In the genomic region with DNA sequence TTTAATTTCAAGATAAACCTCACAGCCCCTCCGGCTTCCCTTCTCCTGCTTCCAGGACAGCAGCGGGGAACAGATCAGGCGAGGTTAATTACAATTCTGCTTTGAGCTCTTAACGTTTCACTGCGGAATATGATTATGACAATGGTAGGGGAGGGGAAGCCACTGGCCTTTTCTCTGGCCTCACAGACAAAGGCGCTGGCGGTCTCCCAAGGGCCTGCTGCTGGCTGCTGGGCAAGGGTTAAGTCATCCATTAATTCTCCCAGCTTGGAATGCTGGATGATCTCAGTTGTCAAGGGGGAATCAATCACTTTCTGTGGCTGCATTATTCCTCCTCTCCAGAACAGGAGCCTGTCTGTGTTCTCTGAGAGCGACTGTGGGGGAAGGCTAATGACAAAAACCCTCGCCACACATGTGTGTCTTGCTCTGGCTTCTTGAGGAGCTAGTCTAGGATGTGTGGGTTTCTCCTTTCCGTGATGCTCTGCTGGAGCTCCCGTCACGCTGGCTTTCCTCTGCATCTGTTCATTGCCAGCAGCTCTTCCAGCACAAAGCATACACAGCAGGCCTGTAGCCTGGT, we compare ENCODE assay signal across 11 cellular contexts.
DNase-seq lines count a peak whose midpoint lies in the region; ATAC-seq and TF ChIP-seq lines count a peak whose summit lies in the region.
"Had no signal": no experiment of that assay in that cellular context is flagged by ENCODE, and none has a peak within 500 bp of the region (broad histone marks: within the 10 kb centered on the region; RNA-seq: fewer than 3 reads in every experiment).

No MANE protein-coding gene starts in this region.

- H3K4me3 ChIP-seq in GM23248, result no peak overlapping the region; the same call in 1 of the 2 replicates
- no peak overlapping the region for H3K4me3 ChIP-seq in fibroblast of the aortic adventitia (ENCODE audit: low read depth, low read length)
- no peak overlapping the region for H3K4me3 ChIP-seq in gastrocnemius medialis

- peaks cover 28% of the 10 kb centered on the region for H3K4me1 ChIP-seq in GM23248 (ENCODE audit: insufficient read depth)
- H3K4me1 ChIP-seq in gastrocnemius medialis, result no peaks in the 10 kb centered on the region

- TF ChIP-seq CTCF in fibroblast of the aortic adventitia (IDR thresholded peaks at IDR 0.05; ENCODE audit: insufficient read depth, low read length), result no peak
- TF ChIP-seq CTCF in gastrocnemius medialis (IDR thresholded peaks at IDR 0.05 in 4 of 5, conservative IDR thresholded peaks at IDR 0.05 in 1 of 5), result no peak

- H3K4me2 ChIP-seq in GM23248 (ENCODE audit: unreplicated experiment), result peak overlapping the region; percentile 33

- H3K36me3 ChIP-seq in GM23248 (ENCODE audit: low read depth) (no peaks in the 10 kb centered on the region), gastrocnemius medialis (no peaks in the 10 kb centered on the region)

- H3F3A ChIP-seq in GM23248 (ENCODE audit: insufficient read depth), result peaks cover 12% of the 10 kb centered on the region; the same call in 1 of the 2 replicates

- WGBS in GM23248 (ENCODE audit: low coverage in 1 of 2, low lambda C conversion rate in 2 of 2, missing lambda C conversion rate in 2 of 2), 2 experiments, result 31 to 34% methylated on average over 12 of the region's 12 CpGs

- H3K27ac ChIP-seq in GM23248, result no peak overlapping the region
- no peak overlapping the region for H3K27ac ChIP-seq in gastrocnemius medialis

- H3K9me2 ChIP-seq in GM23248 (ENCODE audit: insufficient read depth), result no peaks in the 10 kb centered on the region

- ATAC-seq in GM19351 (IDR thresholded peaks at IDR 0.05; ENCODE audit: unreplicated experiment), result no peak
- ATAC-seq in gastrocnemius medialis, result no peak
- no peak for ATAC-seq in HG02981 (IDR thresholded peaks at IDR 0.05; ENCODE audit: unreplicated experiment)
- ATAC-seq: Panc1 had no signal

- H3K9me3 ChIP-seq in GM23248 (ENCODE audit: low read depth), result no peaks in the 10 kb centered on the region
- no peaks in the 10 kb centered on the region for H3K9me3 ChIP-seq in gastrocnemius medialis

- no peaks in the 10 kb centered on the region for H4K20me1 ChIP-seq in GM23248 (ENCODE audit: insufficient read depth)

- peak; percentile 75 for DNase-seq in GM23248
- DNase-seq in fibroblast of the aortic adventitia (ENCODE audit: low read depth), result peak; percentile 76
- DNase-seq in renal cortical epithelial cell (ENCODE audit: low read depth), result peak; percentile 85
- no peak for DNase-seq in gastrocnemius medialis
- DNase-seq in activated gamma-delta T cell (lab: John Stamatoyannopoulos, UW), result no peak
- DNase-seq: activated CD8-positive, alpha-beta memory T cell treated with anti-CD3 and anti-CD28 coated beads for 24 hours; cerebellar nuclear complex had no signal

- H3K9ac ChIP-seq in GM23248, result no peak overlapping the region

- H2AFZ ChIP-seq in GM23248, result no peak overlapping the region

- H3K79me2 ChIP-seq in GM23248 (ENCODE audit: insufficient read depth), result no peaks in the 10 kb centered on the region

- no peak for TF ChIP-seq POLR2A in gastrocnemius medialis (IDR thresholded peaks at IDR 0.05)

- H3K27me3 ChIP-seq in GM23248 (replicated peaks; ENCODE audit: insufficient read depth) (no peaks in the 10 kb centered on the region), gastrocnemius medialis (no peaks in the 10 kb centered on the region)

- intact Hi-C loops in gastrocnemius medialis (cut with DNase I; ENCODE audit: low total_unique reads), result no loop called here

- in situ Hi-C loops in GM23248 (cut with MboI) (no loop called here), gastrocnemius medialis (cut with MboI; ENCODE audit: low sequenced_read_pairs in 4 of 4) (no loop called here)

TF ChIP-seq in PFSK-1, 5 proteins besides CTCF, POLR2A, EP300 and RAD21:
- TF ChIP-seq SIN3A (IDR thresholded peaks at IDR 0.05; ENCODE audit: borderline replicate concordance, insufficient read depth, low read length), result no peak
- peak; percentile 2; the same call in 1 of the 2 replicates for TF ChIP-seq POLR2AphosphoS5 (IDR thresholded peaks at IDR 0.05; ENCODE audit: low read depth, low read length)

Comparison
In these comparisons a context has a peak if more than half of its experiments do, and no peak if none do; other contexts are left out.
1. DNase-seq: peak in GM23248 (single experiment), fibroblast of the aortic adventitia (single experiment) and renal cortical epithelial cell (single experiment); none in gastrocnemius medialis (0 of 2) and activated gamma-delta T cell (single experiment).